ENCODE assay signal across 9 cellular contexts in the genomic region with DNA sequence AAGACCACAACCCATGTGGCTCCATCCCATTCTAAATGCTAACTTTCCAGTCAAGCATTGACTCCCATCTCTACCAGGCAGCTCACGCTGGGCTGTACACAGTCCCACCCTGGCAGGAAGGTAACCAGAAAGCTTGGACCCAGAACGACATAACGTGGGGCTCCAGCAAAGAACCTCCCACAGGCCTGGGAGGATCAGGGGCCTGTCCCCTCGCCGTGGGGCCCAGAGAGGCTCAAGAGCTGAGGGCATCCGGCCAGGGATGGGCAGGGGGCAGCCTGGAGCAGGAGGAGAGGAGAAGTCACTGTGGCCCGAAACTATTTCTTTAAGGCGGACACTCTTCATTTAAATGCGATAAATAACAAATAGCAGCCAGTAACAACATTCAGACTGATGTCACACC.
"Had no signal": no experiment of that assay in that cellular context is flagged by ENCODE, and none has a peak within 500 bp of the region (broad histone marks: within the 10 kb centered on the region; RNA-seq: fewer than 3 reads in every experiment).

No MANE protein-coding gene starts in this region.

- H3K27ac ChIP-seq: GM23248 had no signal

- DNase-seq: GM23248, GOT3, H7, H9, HCEC 1CT, HFFc6 had no signal

- H3K4me2 ChIP-seq: GM23338 had no signal

- H3K9ac ChIP-seq: GM23248 had no signal

- H3K4me1 ChIP-seq: HAP-1 had no signal

- H3K27ac Mint-ChIP-seq: GM23338, HFFc6 had no signal

- H3K36me3 ChIP-seq: HAP-1 had no signal

- ATAC-seq: GM23338, HCT116 had no signal

- H3K4me3 Mint-ChIP-seq: GM23338, H9, HFFc6 had no signal

- H3K4me3 ChIP-seq: GM23248, GM23338, HAP-1 had no signal

- H3K9me3 ChIP-seq: HAP-1 had no signal

- H2AFZ ChIP-seq: GM23248, GM23338 had no signal
